In the genomic region with DNA sequence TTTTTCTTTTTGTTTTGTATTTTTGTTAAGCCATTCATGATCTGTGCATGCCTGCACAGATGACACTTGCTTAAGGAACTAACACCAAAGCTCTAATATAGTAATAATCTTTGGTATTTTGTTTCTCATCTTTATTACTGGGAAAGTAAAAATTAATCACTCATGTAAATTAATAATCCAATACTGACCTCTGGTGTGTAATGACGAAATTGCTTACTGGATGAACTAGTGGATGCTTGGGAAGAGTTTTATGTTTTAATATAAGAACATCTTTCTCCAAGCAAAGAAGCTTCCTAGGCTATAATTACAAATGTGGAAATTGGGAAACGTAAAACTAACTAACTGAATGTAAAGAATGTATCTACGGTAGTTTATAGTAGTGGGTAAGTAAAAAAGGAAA, we compare ENCODE assay signal across 8 cellular contexts.
A peak's percentile ranks its signal among the peaks of the same experiment; 100 is the strongest.
DNase-seq lines count a peak whose midpoint lies in the region; FAIRE-seq and TF ChIP-seq lines count a peak whose summit lies in the region.
"Not testable (repeated sequence)": the region's sequence is repeated elsewhere in the genome, so short reads cannot be mapped to it uniquely, and the experiment has no call there.

No MANE protein-coding gene starts in this region.

- H2AFZ ChIP-seq in OCI-LY3 (ENCODE audit: low read depth, low read length): not testable (repeated sequence)

- not testable (repeated sequence) for H3K79me2 ChIP-seq in OCI-LY3 (ENCODE audit: low read length)

- H3K36me3 ChIP-seq in OCI-LY3 (replicated peaks; ENCODE audit: low read depth, low read length); left ventricle myocardium inferior: not testable (repeated sequence)

- not testable (repeated sequence) for H3K9ac ChIP-seq in OCI-LY3 (ENCODE audit: low read length)

- not testable (repeated sequence) for H3K4me1 ChIP-seq in OCI-LY3 (ENCODE audit: low read length); left ventricle myocardium inferior

- not testable (repeated sequence) for H3K4me2 ChIP-seq in OCI-LY3 (ENCODE audit: low read length)

- intact Hi-C loops in left ventricle myocardium inferior (cut with micrococcal nuclease): not testable (repeated sequence)

- FAIRE-seq in endometrium (lab: Jason Lieb, UNC): peak; percentile 87

- H3K4me3 ChIP-seq in OCI-LY3 (ENCODE audit: low read length); left ventricle myocardium inferior: not testable (repeated sequence)

- H3K9me3 ChIP-seq in OCI-LY3 (ENCODE audit: insufficient read depth, low read length); left ventricle myocardium inferior (replicated peaks): not testable (repeated sequence)

- not testable (repeated sequence) for H3K27ac ChIP-seq in 22Rv1; OCI-LY3 (ENCODE audit: low read length); left ventricle myocardium inferior (replicated peaks)

- TF ChIP-seq CTCF in 22Rv1 (IDR thresholded peaks at IDR 0.05) (peak; percentile 11; the same call in 1 of the 2 replicates), OCI-LY3 (IDR thresholded peaks at IDR 0.05; ENCODE audit: low read depth, low read length) (peak; percentile 17; the same call in 1 of the 2 replicates), left ventricle myocardium inferior (IDR thresholded peaks at IDR 0.05; ENCODE audit: borderline replicate concordance) (peak; percentile 50)

- not testable (repeated sequence) for H3K27me3 ChIP-seq in OCI-LY3 (ENCODE audit: low read depth, low read length); left ventricle myocardium inferior (ENCODE audit: low read depth)

- H4K20me1 ChIP-seq in OCI-LY3 (ENCODE audit: insufficient read depth, low read length): not testable (repeated sequence)

- DNase-seq in DMS53 (lab: John Stamatoyannopoulos, UW) (peak; percentile 11), Kasumi-1 (lab: John Stamatoyannopoulos, UW) (peak; percentile 12 to 28), SIG-M5 treated with dmso at 0.1 percent for 504 hours (lab: John Stamatoyannopoulos, UW; ENCODE audit: unreplicated experiment) (peak; percentile 2), myocyte (ENCODE audit: low read depth) (peak; percentile 6)
- DNase-seq in left ventricle myocardium inferior: not testable (repeated sequence)
